Comparison of ENCODE assay signal across 15 cellular contexts in the genomic region with DNA sequence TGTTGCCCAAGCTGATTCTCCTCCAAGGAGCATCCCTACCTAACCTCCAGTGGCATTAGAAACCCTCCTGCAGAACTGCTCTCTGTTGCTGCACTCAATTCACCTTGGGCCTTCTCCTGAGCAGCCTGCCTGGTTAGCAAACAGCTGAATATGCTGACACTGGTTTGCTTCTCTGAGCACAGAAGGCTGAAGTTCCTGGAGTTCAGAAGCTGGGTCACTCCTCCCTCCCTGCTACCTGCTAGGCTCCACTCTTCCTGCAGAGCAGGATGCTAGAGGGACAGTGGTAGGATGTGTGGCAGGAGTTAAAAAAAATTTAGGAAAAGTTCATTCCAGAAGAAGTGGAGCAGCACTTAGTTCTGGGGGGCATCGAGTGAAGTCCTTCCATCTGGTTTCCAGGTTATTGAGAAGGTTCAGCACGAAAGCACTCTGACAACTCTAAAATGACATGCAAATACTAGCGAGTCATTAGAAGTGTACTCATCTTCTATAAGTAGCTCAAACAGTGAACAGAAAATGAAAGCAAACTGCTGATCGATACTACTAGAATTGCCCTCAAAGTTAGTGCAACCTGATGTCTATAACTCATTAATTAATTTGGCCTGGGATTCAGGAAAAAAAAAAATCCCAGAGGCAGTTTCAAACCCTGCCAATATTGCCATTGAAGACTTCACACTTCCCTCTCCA.
DNase-seq lines count a peak whose midpoint lies in the region; ATAC-seq and TF ChIP-seq lines count a peak whose summit lies in the region.
"Had no signal": no experiment of that assay in that cellular context is flagged by ENCODE, and none has a peak within 500 bp of the region (broad histone marks: within the 10 kb centered on the region; RNA-seq: fewer than 3 reads in every experiment).

No MANE protein-coding gene starts in this region.

- H3K4me3 ChIP-seq in GM23338 = no peak overlapping the region
- H3K4me3 ChIP-seq in esophagus squamous epithelium = no peak overlapping the region
- H3K4me3 ChIP-seq: adrenal gland, K562, pancreas, SJCRH30 had no signal

- H3K9me3 ChIP-seq in esophagus squamous epithelium = no peaks in the 10 kb centered on the region
- H3K9me3 ChIP-seq: adrenal gland, pancreas, SJCRH30 had no signal

- H3K27ac Mint-ChIP-seq in GM23338 = no peak overlapping the region

- no peaks in the 10 kb centered on the region for H3K79me2 ChIP-seq in GM23338 (replicated peaks; ENCODE audit: insufficient read depth)

- H3K9me3 Mint-ChIP-seq in GM23338 = no peaks in the 10 kb centered on the region

- no peaks in the 10 kb centered on the region for H3K36me3 Mint-ChIP-seq in GM23338 (ENCODE audit: low read depth)

- H3K4me1 Mint-ChIP-seq in GM23338 = peaks cover 3% of the 10 kb centered on the region; the same call in 1 of the 3 replicates

- no peak overlapping the region for H3K4me2 ChIP-seq in GM23338

- intact Hi-C loops in head of caudate nucleus (cut with DNase I) = no loop called here
- intact Hi-C loops in esophagus squamous epithelium (cut with DNase I) = no loop called here

- no peak for TF ChIP-seq POLR2A in esophagus squamous epithelium (IDR thresholded peaks at IDR 0.05)

- no peaks in the 10 kb centered on the region for H3K27me3 ChIP-seq in GM23338 (ENCODE audit: insufficient read depth)
- H3K27me3 ChIP-seq in esophagus squamous epithelium = no peaks in the 10 kb centered on the region
- H3K27me3 ChIP-seq: adrenal gland, pancreas, SJCRH30 had no signal

- H4K20me1 ChIP-seq in GM23338 (replicated peaks; ENCODE audit: insufficient read depth) = no peaks in the 10 kb centered on the region

- TF ChIP-seq CTCF in GM23338 (conservative IDR thresholded peaks at IDR 0.05; ENCODE audit: low read depth in 2 of 2) (no peak), esophagus squamous epithelium (IDR thresholded peaks at IDR 0.05) (no peak)

- no peak for DNase-seq in GM23338 (ENCODE audit: low spot score)
- no peak for DNase-seq in head of caudate nucleus
- no peak for DNase-seq in esophagus squamous epithelium (lab: John Stamatoyannopoulos, UW)
- DNase-seq in activated T-cell treated with anti-CD3 and anti-CD28 coated beads for 4 hours = no peak
- DNase-seq: adrenal gland, dermis blood vessel endothelial cell, NCI-H187, NCI-H748 treated with DMSO at 0.1 percent for 48 hours, pancreas, SJCRH30 had no signal

- H3K4me1 ChIP-seq in GM23338 (ENCODE audit: insufficient read depth) (no peaks in the 10 kb centered on the region), esophagus squamous epithelium (no peaks in the 10 kb centered on the region)
- H3K4me1 ChIP-seq: adrenal gland, pancreas, SJCRH30 had no signal

- WGBS in esophagus squamous epithelium, 2 donors = 77 to 81% methylated on average over 4 of the region's 4 CpGs

- H3F3A ChIP-seq in GM23338 (replicated peaks; ENCODE audit: low read depth) = no peaks in the 10 kb centered on the region

- no peak overlapping the region for H3K4me3 Mint-ChIP-seq in GM23338

- peaks cover 1% of the 10 kb centered on the region for H3K27me3 Mint-ChIP-seq in GM23338 (ENCODE audit: insufficient read depth, low read depth, poor library complexity)

- no peak overlapping the region for H3K27ac ChIP-seq in GM23338 (ENCODE audit: low read depth)
- H3K27ac ChIP-seq in esophagus squamous epithelium = no peak overlapping the region
- H3K27ac ChIP-seq: adrenal gland, pancreas, SJCRH30 had no signal

- H2AFZ ChIP-seq in GM23338 = no peak overlapping the region

- no peaks in the 10 kb centered on the region for H3K9me2 ChIP-seq in GM23338 (ENCODE audit: insufficient read depth)

- peak; percentile 94 for ATAC-seq in GM18498 (IDR thresholded peaks at IDR 0.05; ENCODE audit: unreplicated experiment)
- ATAC-seq in GM19395 (IDR thresholded peaks at IDR 0.05; ENCODE audit: unreplicated experiment) = peak; percentile 80
- ATAC-seq in HG02763 (IDR thresholded peaks at IDR 0.05; ENCODE audit: unreplicated experiment) = peak; percentile 80
- peak; percentile 84 for ATAC-seq in HG03457 (IDR thresholded peaks at IDR 0.05; ENCODE audit: unreplicated experiment)
- ATAC-seq in GM23338 = no peak
- ATAC-seq: K562, pancreas had no signal

- H3K36me3 ChIP-seq in GM23338 (ENCODE audit: insufficient read depth) (no peaks in the 10 kb centered on the region), esophagus squamous epithelium (no peaks in the 10 kb centered on the region)
- H3K36me3 ChIP-seq: adrenal gland, pancreas, SJCRH30 had no signal

TF ChIP-seq in GM23338, 12 proteins besides CTCF, POLR2A, EP300 and RAD21 (continues in another document):
- TF ChIP-seq, protein P1, sequence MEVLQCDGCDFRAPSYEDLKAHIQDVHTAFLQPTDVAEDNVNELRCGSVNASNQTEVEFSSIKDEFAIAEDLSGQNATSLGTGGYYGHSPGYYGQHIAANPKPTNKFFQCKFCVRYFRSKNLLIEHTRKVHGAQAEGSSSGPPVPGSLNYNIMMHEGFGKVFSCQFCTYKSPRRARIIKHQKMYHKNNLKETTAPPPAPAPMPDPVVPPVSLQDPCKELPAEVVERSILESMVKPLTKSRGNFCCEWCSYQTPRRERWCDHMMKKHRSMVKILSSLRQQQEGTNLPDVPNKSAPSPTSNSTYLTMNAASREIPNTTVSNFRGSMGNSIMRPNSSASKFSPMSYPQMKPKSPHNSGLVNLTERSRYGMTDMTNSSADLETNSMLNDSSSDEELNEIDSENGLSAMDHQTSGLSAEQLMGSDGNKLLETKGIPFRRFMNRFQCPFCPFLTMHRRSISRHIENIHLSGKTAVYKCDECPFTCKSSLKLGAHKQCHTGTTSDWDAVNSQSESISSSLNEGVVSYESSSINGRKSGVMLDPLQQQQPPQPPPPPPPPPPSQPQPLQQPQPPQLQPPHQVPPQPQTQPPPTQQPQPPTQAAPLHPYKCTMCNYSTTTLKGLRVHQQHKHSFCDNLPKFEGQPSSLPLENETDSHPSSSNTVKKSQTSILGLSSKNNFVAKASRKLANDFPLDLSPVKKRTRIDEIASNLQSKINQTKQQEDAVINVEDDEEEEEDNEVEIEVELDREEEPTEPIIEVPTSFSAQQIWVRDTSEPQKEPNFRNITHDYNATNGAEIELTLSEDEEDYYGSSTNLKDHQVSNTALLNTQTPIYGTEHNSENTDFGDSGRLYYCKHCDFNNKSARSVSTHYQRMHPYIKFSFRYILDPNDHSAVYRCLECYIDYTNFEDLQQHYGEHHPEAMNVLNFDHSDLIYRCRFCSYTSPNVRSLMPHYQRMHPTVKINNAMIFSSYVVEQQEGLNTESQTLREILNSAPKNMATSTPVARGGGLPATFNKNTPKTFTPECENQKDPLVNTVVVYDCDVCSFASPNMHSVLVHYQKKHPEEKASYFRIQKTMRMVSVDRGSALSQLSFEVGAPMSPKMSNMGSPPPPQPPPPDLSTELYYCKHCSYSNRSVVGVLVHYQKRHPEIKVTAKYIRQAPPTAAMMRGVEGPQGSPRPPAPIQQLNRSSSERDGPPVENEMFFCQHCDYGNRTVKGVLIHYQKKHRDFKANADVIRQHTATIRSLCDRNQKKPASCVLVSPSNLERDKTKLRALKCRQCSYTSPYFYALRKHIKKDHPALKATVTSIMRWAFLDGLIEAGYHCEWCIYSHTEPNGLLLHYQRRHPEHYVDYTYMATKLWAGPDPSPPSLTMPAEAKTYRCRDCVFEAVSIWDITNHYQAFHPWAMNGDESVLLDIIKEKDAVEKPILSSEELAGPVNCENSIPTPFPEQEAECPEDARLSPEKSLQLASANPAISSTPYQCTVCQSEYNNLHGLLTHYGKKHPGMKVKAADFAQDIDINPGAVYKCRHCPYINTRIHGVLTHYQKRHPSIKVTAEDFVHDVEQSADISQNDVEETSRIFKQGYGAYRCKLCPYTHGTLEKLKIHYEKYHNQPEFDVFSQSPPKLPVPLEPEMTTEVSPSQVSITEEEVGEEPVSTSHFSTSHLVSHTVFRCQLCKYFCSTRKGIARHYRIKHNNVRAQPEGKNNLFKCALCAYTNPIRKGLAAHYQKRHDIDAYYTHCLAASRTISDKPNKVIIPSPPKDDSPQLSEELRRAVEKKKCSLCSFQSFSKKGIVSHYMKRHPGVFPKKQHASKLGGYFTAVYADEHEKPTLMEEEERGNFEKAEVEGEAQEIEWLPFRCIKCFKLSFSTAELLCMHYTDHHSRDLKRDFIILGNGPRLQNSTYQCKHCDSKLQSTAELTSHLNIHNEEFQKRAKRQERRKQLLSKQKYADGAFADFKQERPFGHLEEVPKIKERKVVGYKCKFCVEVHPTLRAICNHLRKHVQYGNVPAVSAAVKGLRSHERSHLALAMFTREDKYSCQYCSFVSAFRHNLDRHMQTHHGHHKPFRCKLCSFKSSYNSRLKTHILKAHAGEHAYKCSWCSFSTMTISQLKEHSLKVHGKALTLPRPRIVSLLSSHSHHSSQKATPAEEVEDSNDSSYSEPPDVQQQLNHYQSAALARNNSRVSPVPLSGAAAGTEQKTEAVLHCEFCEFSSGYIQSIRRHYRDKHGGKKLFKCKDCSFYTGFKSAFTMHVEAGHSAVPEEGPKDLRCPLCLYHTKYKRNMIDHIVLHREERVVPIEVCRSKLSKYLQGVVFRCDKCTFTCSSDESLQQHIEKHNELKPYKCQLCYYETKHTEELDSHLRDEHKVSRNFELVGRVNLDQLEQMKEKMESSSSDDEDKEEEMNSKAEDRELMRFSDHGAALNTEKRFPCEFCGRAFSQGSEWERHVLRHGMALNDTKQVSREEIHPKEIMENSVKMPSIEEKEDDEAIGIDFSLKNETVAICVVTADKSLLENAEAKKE (CRISPR knock-in tag; IDR thresholded peaks at IDR 0.05) = no peak
- TF ChIP-seq NANOG (IDR thresholded peaks at IDR 0.05; ENCODE audit: borderline replicate concordance) = no peak
- TF ChIP-seq POLR2AphosphoS5 (IDR thresholded peaks at IDR 0.05; ENCODE audit: low read depth) = no peak
- no peak for TF ChIP-seq ZNF114 (CRISPR knock-in tag; IDR thresholded peaks at IDR 0.05)
- TF ChIP-seq STAT1 (IDR thresholded peaks at IDR 0.05; ENCODE audit: unreplicated experiment) = no peak
- no peak for TF ChIP-seq JUNB (IDR thresholded peaks at IDR 0.05; ENCODE audit: unreplicated experiment)
